In the genomic region with DNA sequence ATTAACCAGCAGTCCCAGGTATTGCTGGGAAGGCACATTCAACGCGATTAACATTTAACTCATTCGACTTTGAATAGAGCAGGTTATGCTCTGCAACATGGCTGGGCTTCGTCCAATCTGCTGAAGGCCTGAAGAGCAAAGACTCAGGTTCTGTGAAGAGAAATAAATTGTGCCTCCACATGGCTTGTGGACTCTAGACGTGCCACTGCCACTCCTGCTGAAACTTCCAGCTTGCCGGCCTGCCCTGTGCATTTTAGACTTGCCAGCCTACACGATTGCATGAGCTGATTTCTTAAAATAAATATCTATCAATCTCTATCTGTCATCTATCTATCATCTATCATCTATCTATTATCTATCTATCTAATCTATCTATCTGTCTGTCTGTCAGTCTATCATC, we compare ENCODE assay signal across 20 cellular contexts.
"Had no signal": no experiment of that assay in that cellular context is flagged by ENCODE, and none has a peak within 500 bp of the region (broad histone marks: within the 10 kb centered on the region; RNA-seq: fewer than 3 reads in every experiment).

No MANE protein-coding gene starts in this region.

- FAIRE-seq: keratinocyte had no signal

- ATAC-seq: activated CD8-positive, alpha-beta T cell treated with anti-CD3 and anti-CD28 coated beads for 36 hours; left lung; natural killer cell; WTC11 had no signal

- DNase-seq: activated CD4-positive, alpha-beta T cell treated with anti-CD3 and anti-CD28 coated beads for 48 hours; activated CD8-positive, alpha-beta T cell treated with anti-CD3 and anti-CD28 coated beads for 36 hours; activated naive CD4-positive, alpha-beta T cell treated with anti-CD3 and anti-CD28 coated beads for 36 hours; activated T-cell treated with anti-CD3 and anti-CD28 coated beads, Interleukin-2, amount 50 U/mL, for 48 hours; central memory CD4-positive, alpha-beta T cell; effector CD4-positive, alpha-beta T cell; natural killer cell; occipital lobe; stimulated activated CD4-positive, alpha-beta T cell treated with anti-CD3 and anti-CD28 coated beads, Interleukin-4, amount 100 ng/mL, for 4 hours; stimulated activated CD8-positive, alpha-beta memory T cell treated with anti-CD3 and anti-CD28 coated beads, Interleukin-4, amount 100 ng/mL, for 48 hours; stimulated activated naive CD4-positive, alpha-beta T cell treated with Interleukin-2 at 50 U/mL for 16 hours had no signal

- H3K4me3 ChIP-seq: coronary artery, esophagus muscularis mucosa, left lung, right atrium auricular region, skin epidermis had no signal

- H3K27me3 ChIP-seq: right atrium auricular region had no signal

- H3K9me3 ChIP-seq: esophagus muscularis mucosa, left lung, right atrium auricular region had no signal

- H3K9me3 Mint-ChIP-seq: activated CD8-positive, alpha-beta T cell treated with anti-CD3 and anti-CD28 coated beads for 36 hours; activated naive CD4-positive, alpha-beta T cell treated with anti-CD3 and anti-CD28 coated beads for 36 hours; natural killer cell; type B pancreatic cell; WTC11 had no signal

- H3K4me1 Mint-ChIP-seq: natural killer cell had no signal

- H3K36me3 ChIP-seq: esophagus muscularis mucosa, left lung, right atrium auricular region had no signal

- H3K27ac ChIP-seq: coronary artery, esophagus muscularis mucosa, left lung, right atrium auricular region, skin epidermis had no signal

- H3K4me3 Mint-ChIP-seq: activated CD8-positive, alpha-beta T cell treated with anti-CD3 and anti-CD28 coated beads for 36 hours; activated naive CD4-positive, alpha-beta T cell treated with anti-CD3 and anti-CD28 coated beads for 36 hours; natural killer cell; type B pancreatic cell; WTC11 had no signal

- H3K36me3 Mint-ChIP-seq: natural killer cell, type B pancreatic cell, WTC11 had no signal

- H3K4me1 ChIP-seq: left lung, right atrium auricular region had no signal

- H3K27ac Mint-ChIP-seq: activated CD8-positive, alpha-beta T cell treated with anti-CD3 and anti-CD28 coated beads for 36 hours; activated naive CD4-positive, alpha-beta T cell treated with anti-CD3 and anti-CD28 coated beads for 36 hours; natural killer cell; progenitor cell of endocrine pancreas; type B pancreatic cell; WTC11 had no signal
